7 cellular contexts compared by ENCODE assay signal in the genomic region with DNA sequence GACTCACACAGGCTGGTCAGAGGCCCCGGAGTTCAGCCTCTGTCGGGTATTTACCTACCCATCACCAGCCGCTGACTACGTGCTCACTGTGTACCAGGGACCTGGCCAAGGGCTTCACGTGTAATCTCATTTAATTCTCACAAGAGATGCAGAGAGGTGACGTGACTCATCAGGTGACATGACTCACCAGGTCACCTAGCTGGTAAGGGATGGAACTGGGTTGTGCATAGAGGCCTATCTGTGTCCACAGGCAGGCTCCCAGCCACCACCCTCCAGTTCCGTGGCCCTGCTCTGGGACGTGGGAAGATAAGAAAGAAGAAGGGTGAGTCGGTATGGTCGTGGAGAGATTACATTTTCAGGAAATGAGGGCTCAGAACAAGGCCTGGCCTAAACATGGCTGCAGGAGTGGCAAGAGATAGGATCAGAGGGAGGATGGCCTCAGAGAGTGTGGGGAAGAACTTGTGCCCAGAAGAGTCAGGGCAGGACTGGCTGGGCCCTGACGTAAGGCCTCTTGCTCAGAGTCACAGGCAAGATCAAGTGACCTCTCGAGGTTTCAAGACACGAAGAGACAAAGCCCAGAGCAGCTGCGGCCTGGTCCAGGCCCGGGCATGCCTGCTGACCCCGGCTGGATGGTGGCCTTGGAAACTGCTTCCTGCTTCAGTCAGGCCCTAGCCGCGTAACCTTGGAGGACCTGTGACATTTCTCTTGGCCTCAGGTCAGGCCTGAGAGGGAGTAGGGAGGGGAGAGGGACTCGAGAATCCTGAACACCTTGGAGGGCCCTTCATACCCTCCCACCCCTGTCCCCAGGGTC. TPM values are rescaled to one million over a fixed set of nuclear protein-coding genes. Genes with fewer than 3 reads are reported as not detected.
DNase-seq lines count a peak whose midpoint lies in the region; ATAC-seq and TF ChIP-seq lines count a peak whose summit lies in the region.

No MANE protein-coding gene starts in this region.

- peaks cover 5% of the 10 kb centered on the region for H4K20me1 ChIP-seq in osteoblast (ENCODE audit: insufficient read depth, low read length)

- no peaks in the 10 kb centered on the region for H3K27me3 ChIP-seq in esophagus muscularis mucosa
- H3K27me3 ChIP-seq in osteoblast (ENCODE audit: insufficient read depth, low read length), result no peaks in the 10 kb centered on the region

- TF ChIP-seq POLR2A in esophagus muscularis mucosa (IDR thresholded peaks at IDR 0.05; ENCODE audit: low read depth), result no peak

- H3K4me1 Mint-ChIP-seq in T-helper 17 cell, result peaks cover 15% of the 10 kb centered on the region

- peak overlapping the region; percentile 86 for H3K27ac Mint-ChIP-seq in T-helper 17 cell

- no peak for TF ChIP-seq CTCF in esophagus muscularis mucosa (IDR thresholded peaks at IDR 0.05)
- no peak for TF ChIP-seq CTCF in osteoblast (IDR thresholded peaks at IDR 0.05; ENCODE audit: extremely low read depth, low read depth, low read length)

- H3K4me1 ChIP-seq in esophagus muscularis mucosa (peaks cover 97 to 100% (median 100%) of the 10 kb centered on the region in 4 donors), osteoblast (ENCODE audit: insufficient read depth, low read length) (peaks cover 62% of the 10 kb centered on the region)

- H3K27me3 Mint-ChIP-seq in T-helper 17 cell, result no peaks in the 10 kb centered on the region

- no peak overlapping the region for H3K4me3 Mint-ChIP-seq in T-helper 17 cell

- H3K79me2 ChIP-seq in osteoblast (ENCODE audit: insufficient read depth, low read length), result peaks cover 55% of the 10 kb centered on the region

- no peak overlapping the region for H2AFZ ChIP-seq in osteoblast (ENCODE audit: low read length)

- intact Hi-C loops in esophagus muscularis mucosa (cut with DNase I), result no loop called here

- peak; percentile 88 for DNase-seq in HT-29 (ENCODE audit: low spot score)
- DNase-seq in T-helper 17 cell, result no peak
- DNase-seq in esophagus muscularis mucosa (ENCODE audit: extremely low spot score), result no peak
- peak; percentile 91 for DNase-seq in osteoblast (ENCODE audit: insufficient read length, low spot score, missing footprints)
- no peak for DNase-seq in hippocampal formation (lab: John Stamatoyannopoulos, UW)
- no peak for DNase-seq in NCI-H2171 (lab: John Stamatoyannopoulos, UW)

- no peak for ATAC-seq in T-helper 17 cell
- no peak for ATAC-seq in GM21737 (IDR thresholded peaks at IDR 0.05; ENCODE audit: unreplicated experiment)

- no peaks in the 10 kb centered on the region for H3K9me3 ChIP-seq in T-helper 17 cell (ENCODE audit: control insufficient read depth, low read length, poor library complexity, severe bottlenecking)
- no peaks in the 10 kb centered on the region for H3K9me3 ChIP-seq in esophagus muscularis mucosa
- H3K9me3 ChIP-seq in osteoblast (ENCODE audit: low read depth, low read length), result no peaks in the 10 kb centered on the region

- TF ChIP-seq EP300 in esophagus muscularis mucosa (IDR thresholded peaks at IDR 0.05), result no peak

- 43% methylated on average over 19 of the region's 19 CpGs for WGBS in esophagus muscularis mucosa

- H3K36me3 ChIP-seq in esophagus muscularis mucosa, result peaks cover 6 to 16% (median 12%) of the 10 kb centered on the region in 4 donors
- H3K36me3 ChIP-seq in osteoblast (ENCODE audit: insufficient read depth, low read length), result peaks cover 10% of the 10 kb centered on the region

- H3K4me3 ChIP-seq in esophagus muscularis mucosa, result no peak overlapping the region
- H3K4me3 ChIP-seq in osteoblast (ENCODE audit: insufficient read depth, low read length), result no peak overlapping the region

- H3K27ac ChIP-seq in esophagus muscularis mucosa (replicated peaks in 1 of 4) (peak overlapping the region; percentile 85 to 90 (median 86)), osteoblast (ENCODE audit: low read depth, low read length) (peak overlapping the region; percentile 85)

- peaks cover 2% of the 10 kb centered on the region for H3K36me3 Mint-ChIP-seq in T-helper 17 cell (ENCODE audit: low read depth)

- no peak overlapping the region for H3K4me2 ChIP-seq in osteoblast (ENCODE audit: insufficient read depth, low read length)

RNA-seq across cellular contexts. Expression of gene WASF2, which starts 52.7 kb away (rescaled TPM):
- total RNA-seq in HT-29 (2014; rRNA removed; shearing (Covaris generic)), result 21.5 and 23.9 TPM in 2 replicates
- total RNA-seq in T-helper 17 cell, result 100 to 1,000 TPM; 124 to 144 TPM
- 100 to 1,000 TPM in 2 of 4 donors, 10 to 100 TPM in 2; 78.5 to 141 (median 101) TPM for total RNA-seq in esophagus muscularis mucosa
- 24.5 and 24.6 TPM in 2 replicates for total RNA-seq in osteoblast

Comparison
In these comparisons a context has a peak if more than half of its experiments do, and no peak if none do; other contexts are left out.
1. DNase-seq: peak in HT-29 (single experiment) and osteoblast (single experiment); none in T-helper 17 cell (0 of 3), esophagus muscularis mucosa (single experiment), hippocampal formation (0 of 2) and NCI-H2171 (single experiment).